Comparison of ENCODE assay signal across 8 cellular contexts in genomic region chr1:202274611-202275010, GRCh38.
DNase-seq lines count a peak whose midpoint lies in the region; TF ChIP-seq lines count a peak whose summit lies in the region.

No MANE protein-coding gene starts in this region.

- peaks cover 2% of the 10 kb centered on the region for H3K4me1 Mint-ChIP-seq in activated T-cell treated with anti-CD3 and anti-CD28 coated beads, Interleukin-2, amount 50 U/mL, for 24 hours (ENCODE audit: low read depth)
- peaks cover 0 to 9% of the 10 kb centered on the region in 2 donors for H3K4me1 Mint-ChIP-seq in immature natural killer cell

- 38 to 61% (median 50%) methylated on average over 1 of the region's 1 CpG for WGBS in stomach, 5 donors

- intact Hi-C loops in stomach (cut with DNase I; ENCODE audit: low total_unique reads), result no loop called here

- no peaks in the 10 kb centered on the region for H3K9me3 ChIP-seq in stomach

- H3K4me3 ChIP-seq in stomach, result no peak overlapping the region

- H3K27me3 ChIP-seq in stomach, result peaks cover 0 to 5% (median 0%) of the 10 kb centered on the region in 3 donors

- no peaks in the 10 kb centered on the region for H3K4me1 ChIP-seq in stomach

- no peak for TF ChIP-seq POLR2A in stomach (IDR thresholded peaks at IDR 0.05)

- no peak for TF ChIP-seq EP300 in stomach (IDR thresholded peaks at IDR 0.05)

- peaks cover 5% of the 10 kb centered on the region for H3K27me3 Mint-ChIP-seq in activated T-cell treated with anti-CD3 and anti-CD28 coated beads, Interleukin-2, amount 50 U/mL, for 24 hours
- H3K27me3 Mint-ChIP-seq in immature natural killer cell (ENCODE audit: low read depth in 3 of 3), result peaks cover 2 to 4% (median 3%) of the 10 kb centered on the region in 3 donors

- DNase-seq in NCI-H2196 (lab: John Stamatoyannopoulos, UW; ENCODE audit: unreplicated experiment) (peak; percentile 34), NCI-H2196 treated with DMSO at 0.1 percent for 48 hours (lab: John Stamatoyannopoulos, UW; ENCODE audit: unreplicated experiment) (no peak), NCI-H69 (lab: John Stamatoyannopoulos, UW) (peak; percentile 65), immature natural killer cell (peak in 2 of 3 donors; percentile 13 to 31), stomach (peak; percentile 31), foreskin melanocyte (no peak), NCI-H1092 treated with DMSO at 0.1 percent for 48 hours (lab: John Stamatoyannopoulos, UW) (no peak)
- peak; percentile 44 for DNase-seq in activated T-cell treated with anti-CD3 and anti-CD28 coated beads, Interleukin-2, amount 50 U/mL, for 24 hours

- H3K27ac Mint-ChIP-seq in activated T-cell treated with anti-CD3 and anti-CD28 coated beads, Interleukin-2, amount 50 U/mL, for 24 hours, result no peak overlapping the region
- H3K27ac Mint-ChIP-seq in immature natural killer cell, result peak overlapping the region in 3 of 6 donors; percentile 69 to 77 (median 70)

- no peaks in the 10 kb centered on the region for H3K36me3 ChIP-seq in stomach

- no peak overlapping the region for H3K27ac ChIP-seq in stomach

- peak in 3 of 7 experiments; percentile 10 to 14 (median 10) for TF ChIP-seq CTCF in stomach (IDR thresholded peaks at IDR 0.05)

- no peaks in the 10 kb centered on the region for H3K9me3 Mint-ChIP-seq in activated T-cell treated with anti-CD3 and anti-CD28 coated beads, Interleukin-2, amount 50 U/mL, for 24 hours
- no peaks in the 10 kb centered on the region for H3K9me3 Mint-ChIP-seq in immature natural killer cell

- no peaks in the 10 kb centered on the region for H3K36me3 Mint-ChIP-seq in activated T-cell treated with anti-CD3 and anti-CD28 coated beads, Interleukin-2, amount 50 U/mL, for 24 hours (ENCODE audit: low read depth)
- H3K36me3 Mint-ChIP-seq in immature natural killer cell, result peaks cover 2 to 19% (median 8%) of the 10 kb centered on the region in 3 donors

- no peak overlapping the region for H3K4me3 Mint-ChIP-seq in activated T-cell treated with anti-CD3 and anti-CD28 coated beads, Interleukin-2, amount 50 U/mL, for 24 hours
- H3K4me3 Mint-ChIP-seq in immature natural killer cell, result no peak overlapping the region

Comparison
In these comparisons a context has a peak if more than half of its experiments do, and no peak if none do; other contexts are left out.
1. DNase-seq: peak in NCI-H2196 (single experiment), NCI-H69 (single experiment), activated T-cell treated with anti-CD3 and anti-CD28 coated beads, Interleukin-2, amount 50 U/mL, for 24 hours (single experiment), immature natural killer cell (2 of 3) and stomach (single experiment); none in NCI-H2196 treated with DMSO at 0.1 percent for 48 hours (single experiment), foreskin melanocyte (single experiment) and NCI-H1092 treated with DMSO at 0.1 percent for 48 hours (single experiment).